ENCODE assay signal across 8 cellular contexts in the genomic region with DNA sequence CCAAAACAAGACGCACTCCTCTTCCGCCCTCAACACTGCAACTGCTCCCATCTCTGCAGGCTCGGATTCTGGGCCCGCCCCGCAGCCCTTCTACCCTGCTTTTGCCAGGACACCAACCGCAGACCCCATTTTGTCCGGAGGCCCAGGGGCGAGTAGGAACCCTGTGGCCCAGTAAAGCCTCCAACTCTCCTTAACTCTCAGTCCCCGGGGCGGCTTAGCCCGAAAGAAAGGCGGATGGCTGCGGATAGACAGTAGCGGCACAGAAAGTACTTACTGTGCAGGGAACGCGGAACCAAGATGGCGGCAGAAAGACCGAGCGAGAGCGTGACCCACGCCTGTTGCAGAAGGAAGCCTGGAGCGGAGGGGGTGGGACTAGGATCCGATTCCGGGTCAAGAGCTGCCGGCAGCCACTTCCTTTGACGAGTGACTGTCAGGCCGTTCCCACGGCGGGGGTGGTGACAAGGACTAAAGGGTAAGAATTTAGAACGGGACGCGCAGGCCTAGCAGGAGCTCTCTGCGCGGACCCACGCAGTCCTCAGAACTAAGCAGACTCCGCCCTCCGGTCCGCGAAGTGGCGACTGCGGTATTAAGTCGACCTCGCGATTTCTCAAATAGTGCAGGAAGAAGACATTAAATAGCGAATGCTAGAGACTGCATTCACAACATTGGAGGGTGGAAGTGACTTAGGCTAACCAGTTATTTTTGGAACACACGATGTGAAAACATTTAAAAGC. TPM values are rescaled to one million over a fixed set of nuclear protein-coding genes. Genes with fewer than 3 reads are reported as not detected.
DNase-seq lines count a peak whose midpoint lies in the region; ATAC-seq and TF ChIP-seq lines count a peak whose summit lies in the region.

A gene (minus strand): TSS at position 311 of the 734 bp plus-strand sequence. CDS start 778 bp downstream, outside the sequence.

- TF ChIP-seq EP300 in tibial nerve (IDR thresholded peaks at IDR 0.05): peak; percentile 81 to 100

- intact Hi-C loops in Right ventricle myocardium superior (cut with DNase I): loop anchor here (5.0 kb wide), 1 partner anchor 38 kb away; a partner anchor contains a TSS

- H3K27ac ChIP-seq in parathyroid adenoma: peak within 1 kb of the TSS; percentile 96
- H3K27ac ChIP-seq in tibial nerve: peak within 1 kb of the TSS; percentile 80 to 97 (median 92)

- TF ChIP-seq CTCF in GM12865 (IDR thresholded peaks at IDR 0.05; ENCODE audit: insufficient read depth, low read depth, low read length, missing control alignments) (no peak), parathyroid adenoma (IDR thresholded peaks at IDR 0.05) (no peak), tibial nerve (IDR thresholded peaks at IDR 0.05) (peak in 2 of 5 experiments; percentile 33 to 49)

- ATAC-seq in HG02763 (IDR thresholded peaks at IDR 0.05; ENCODE audit: unreplicated experiment) (peak; percentile 94), Right ventricle myocardium superior (ENCODE audit: poor library complexity) (peak; percentile 97)
- peak; percentile 98 for ATAC-seq in activated naive CD8-positive, alpha-beta T cell treated with anti-CD3 and anti-CD28 coated beads, Interleukin-2, amount 50 U/mL, for 24 hours

- H3K4me1 Mint-ChIP-seq in activated naive CD8-positive, alpha-beta T cell treated with anti-CD3 and anti-CD28 coated beads, Interleukin-2, amount 50 U/mL, for 24 hours: peaks cover 47% of the 10 kb centered on the region

- no peaks in the 10 kb centered on the region for H3K27me3 ChIP-seq in parathyroid adenoma (ENCODE audit: control insufficient read depth, insufficient read depth, low read length)
- H3K27me3 ChIP-seq in tibial nerve: no peaks in the 10 kb centered on the region

- WGBS in tibial nerve, 2 donors: 0 to 1% methylated on average over 45 to 46 of the region's 46 CpGs

- H3K4me3 Mint-ChIP-seq in activated naive CD8-positive, alpha-beta T cell treated with anti-CD3 and anti-CD28 coated beads, Interleukin-2, amount 50 U/mL, for 24 hours: peak within 1 kb of the TSS; percentile 98

- H3K27ac Mint-ChIP-seq in activated naive CD8-positive, alpha-beta T cell treated with anti-CD3 and anti-CD28 coated beads, Interleukin-2, amount 50 U/mL, for 24 hours: peak within 1 kb of the TSS; percentile 99

- H2AFZ ChIP-seq in parathyroid adenoma: peak within 1 kb of the TSS; percentile 99

- H3K79me2 ChIP-seq in parathyroid adenoma: peaks cover 49% of the 10 kb centered on the region

- peak within 1 kb of the TSS; percentile 86 for H3K9ac ChIP-seq in parathyroid adenoma

- peak; percentile 97 to 98 for TF ChIP-seq POLR2A in tibial nerve (IDR thresholded peaks at IDR 0.05)

- no peaks in the 10 kb centered on the region for H3K9me3 Mint-ChIP-seq in activated naive CD8-positive, alpha-beta T cell treated with anti-CD3 and anti-CD28 coated beads, Interleukin-2, amount 50 U/mL, for 24 hours

- peaks cover 27% of the 10 kb centered on the region for H3K4me1 ChIP-seq in parathyroid adenoma
- H3K4me1 ChIP-seq in tibial nerve: peaks cover 0 to 44% (median 39%) of the 10 kb centered on the region in 4 donors

- H3K9me3 ChIP-seq in parathyroid adenoma (ENCODE audit: control insufficient read depth, low read length): no peaks in the 10 kb centered on the region
- no peaks in the 10 kb centered on the region for H3K9me3 ChIP-seq in tibial nerve

- DNase-seq in GM12865 (ENCODE audit: low read depth) (peak; percentile 99), NCI-H1417 treated with DMSO at 0.1 percent for 48 hours (lab: John Stamatoyannopoulos, UW) (peak; percentile 89), SW480 (ENCODE audit: low spot score) (peak; percentile 98), Right ventricle myocardium superior (peak; percentile 99), tibial nerve (ENCODE audit: low spot score in 2 of 2) (peak; percentile 96 to 97)
- peak; percentile 98 for DNase-seq in activated naive CD8-positive, alpha-beta T cell treated with anti-CD3 and anti-CD28 coated beads, Interleukin-2, amount 50 U/mL, for 24 hours

- peak within 1 kb of the TSS; percentile 91 for H3K4me2 ChIP-seq in parathyroid adenoma (ENCODE audit: low read length)

- H3K4me3 ChIP-seq in GM12865 (ENCODE audit: low read depth, low read length) (peak within 1 kb of the TSS; percentile 73), parathyroid adenoma (ENCODE audit: low read depth, low read length) (peak within 1 kb of the TSS; percentile 98), tibial nerve (peak within 1 kb of the TSS; percentile 65 to 95 (median 76))

- H3K36me3 Mint-ChIP-seq in activated naive CD8-positive, alpha-beta T cell treated with anti-CD3 and anti-CD28 coated beads, Interleukin-2, amount 50 U/mL, for 24 hours (ENCODE audit: low read depth): peaks cover 69% of the 10 kb centered on the region

- H3K36me3 ChIP-seq in parathyroid adenoma (ENCODE audit: control insufficient read depth, insufficient read depth, low read length) (no peaks in the 10 kb centered on the region), tibial nerve (peaks cover 0 to 28% (median 0%) of the 10 kb centered on the region in 3 donors)

- H3K27me3 Mint-ChIP-seq in activated naive CD8-positive, alpha-beta T cell treated with anti-CD3 and anti-CD28 coated beads, Interleukin-2, amount 50 U/mL, for 24 hours: no peaks in the 10 kb centered on the region

RNA-seq across cellular contexts. Expression of the gene that starts here (rescaled TPM):
- total RNA-seq in Right ventricle myocardium superior (449 TPM), tibial nerve (1,000 to 10,000 TPM in 1 of 4 donors, 100 to 1,000 TPM in 3; 829 to 1,085 (median 948) TPM)

Comparison
In these comparisons a context has a peak if more than half of its experiments do, and no peak if none do; other contexts are left out.
1. Peak in every context shown above with its lines: DNase-seq, ATAC-seq, H3K4me3 ChIP-seq and H3K27ac ChIP-seq.